1 cellular context compared by ENCODE assay signal in the genomic region with DNA sequence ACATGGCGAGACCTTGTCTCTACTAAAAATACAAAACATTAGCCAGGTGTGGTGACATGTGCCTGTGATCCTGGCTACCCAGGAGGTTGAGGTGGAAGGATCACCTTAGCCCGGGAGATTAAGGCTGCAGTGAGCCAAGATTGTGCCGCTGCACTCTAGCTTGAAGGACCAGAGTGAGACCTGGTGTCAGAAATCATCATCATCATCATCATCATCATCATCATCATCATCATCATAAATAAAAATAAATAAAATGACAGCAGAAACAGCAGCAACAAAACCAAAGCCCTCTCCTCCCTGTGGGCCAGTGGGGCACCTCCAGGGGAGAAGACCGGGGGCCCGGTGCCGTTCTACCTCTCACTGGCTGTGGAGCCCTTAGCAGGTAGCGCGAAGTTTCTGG.
A peak's percentile ranks its signal among the peaks of the same experiment; 100 is the strongest.
TF ChIP-seq lines count a peak whose summit lies in the region.

No MANE protein-coding gene starts in this region.

TF ChIP-seq in HEK293, 187 proteins besides CTCF, POLR2A, EP300 and RAD21 (continued from another document):
- TF ChIP-seq, protein P1, sequence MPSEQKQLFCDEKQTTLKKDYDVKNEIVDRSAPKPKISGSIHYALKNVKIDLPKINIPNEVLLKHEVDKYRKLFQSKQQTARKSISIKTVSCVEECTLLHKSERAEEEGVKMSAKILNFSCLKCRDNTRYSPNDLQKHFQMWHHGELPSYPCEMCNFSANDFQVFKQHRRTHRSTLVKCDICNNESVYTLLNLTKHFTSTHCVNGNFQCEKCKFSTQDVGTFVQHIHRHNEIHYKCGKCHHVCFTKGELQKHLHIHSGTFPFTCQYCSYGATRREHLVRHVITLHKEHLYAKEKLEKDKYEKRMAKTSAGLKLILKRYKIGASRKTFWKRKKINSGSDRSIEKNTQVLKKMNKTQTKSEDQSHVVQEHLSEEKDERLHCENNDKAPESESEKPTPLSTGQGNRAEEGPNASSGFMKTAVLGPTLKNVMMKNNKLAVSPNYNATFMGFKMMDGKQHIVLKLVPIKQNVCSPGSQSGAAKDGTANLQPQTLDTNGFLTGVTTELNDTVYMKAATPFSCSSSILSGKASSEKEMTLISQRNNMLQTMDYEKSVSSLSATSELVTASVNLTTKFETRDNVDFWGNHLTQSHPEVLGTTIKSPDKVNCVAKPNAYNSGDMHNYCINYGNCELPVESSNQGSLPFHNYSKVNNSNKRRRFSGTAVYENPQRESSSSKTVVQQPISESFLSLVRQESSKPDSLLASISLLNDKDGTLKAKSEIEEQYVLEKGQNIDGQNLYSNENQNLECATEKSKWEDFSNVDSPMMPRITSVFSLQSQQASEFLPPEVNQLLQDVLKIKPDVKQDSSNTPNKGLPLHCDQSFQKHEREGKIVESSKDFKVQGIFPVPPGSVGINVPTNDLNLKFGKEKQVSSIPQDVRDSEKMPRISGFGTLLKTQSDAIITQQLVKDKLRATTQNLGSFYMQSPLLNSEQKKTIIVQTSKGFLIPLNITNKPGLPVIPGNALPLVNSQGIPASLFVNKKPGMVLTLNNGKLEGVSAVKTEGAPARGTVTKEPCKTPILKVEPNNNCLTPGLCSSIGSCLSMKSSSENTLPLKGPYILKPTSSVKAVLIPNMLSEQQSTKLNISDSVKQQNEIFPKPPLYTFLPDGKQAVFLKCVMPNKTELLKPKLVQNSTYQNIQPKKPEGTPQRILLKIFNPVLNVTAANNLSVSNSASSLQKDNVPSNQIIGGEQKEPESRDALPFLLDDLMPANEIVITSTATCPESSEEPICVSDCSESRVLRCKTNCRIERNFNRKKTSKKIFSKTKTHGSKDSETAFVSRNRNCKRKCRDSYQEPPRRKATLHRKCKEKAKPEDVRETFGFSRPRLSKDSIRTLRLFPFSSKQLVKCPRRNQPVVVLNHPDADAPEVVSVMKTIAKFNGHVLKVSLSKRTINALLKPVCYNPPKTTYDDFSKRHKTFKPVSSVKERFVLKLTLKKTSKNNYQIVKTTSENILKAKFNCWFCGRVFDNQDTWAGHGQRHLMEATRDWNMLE (tag by site-specific recombination; conservative IDR thresholded peaks at IDR 0.05; ENCODE audit: low read depth): no peak
- no peak for TF ChIP-seq ZNF707 (tag by site-specific recombination; IDR thresholded peaks at IDR 0.05)
- TF ChIP-seq, protein P2, sequence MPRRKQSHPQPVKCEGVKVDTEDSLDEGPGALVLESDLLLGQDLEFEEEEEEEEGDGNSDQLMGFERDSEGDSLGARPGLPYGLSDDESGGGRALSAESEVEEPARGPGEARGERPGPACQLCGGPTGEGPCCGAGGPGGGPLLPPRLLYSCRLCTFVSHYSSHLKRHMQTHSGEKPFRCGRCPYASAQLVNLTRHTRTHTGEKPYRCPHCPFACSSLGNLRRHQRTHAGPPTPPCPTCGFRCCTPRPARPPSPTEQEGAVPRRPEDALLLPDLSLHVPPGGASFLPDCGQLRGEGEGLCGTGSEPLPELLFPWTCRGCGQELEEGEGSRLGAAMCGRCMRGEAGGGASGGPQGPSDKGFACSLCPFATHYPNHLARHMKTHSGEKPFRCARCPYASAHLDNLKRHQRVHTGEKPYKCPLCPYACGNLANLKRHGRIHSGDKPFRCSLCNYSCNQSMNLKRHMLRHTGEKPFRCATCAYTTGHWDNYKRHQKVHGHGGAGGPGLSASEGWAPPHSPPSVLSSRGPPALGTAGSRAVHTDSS (tag by site-specific recombination; IDR thresholded peaks at IDR 0.05): peak; percentile 94
- no peak for TF ChIP-seq OSR2 (tag by site-specific recombination; IDR thresholded peaks at IDR 0.05)
- no peak for TF ChIP-seq ZFP3 (tag by site-specific recombination; IDR thresholded peaks at IDR 0.05; ENCODE audit: low read depth)
- TF ChIP-seq ZNF138 (tag by site-specific recombination; IDR thresholded peaks at IDR 0.05; ENCODE audit: borderline replicate concordance): no peak
